Comparison of ENCODE assay signal across 1 cellular context in the genomic region with DNA sequence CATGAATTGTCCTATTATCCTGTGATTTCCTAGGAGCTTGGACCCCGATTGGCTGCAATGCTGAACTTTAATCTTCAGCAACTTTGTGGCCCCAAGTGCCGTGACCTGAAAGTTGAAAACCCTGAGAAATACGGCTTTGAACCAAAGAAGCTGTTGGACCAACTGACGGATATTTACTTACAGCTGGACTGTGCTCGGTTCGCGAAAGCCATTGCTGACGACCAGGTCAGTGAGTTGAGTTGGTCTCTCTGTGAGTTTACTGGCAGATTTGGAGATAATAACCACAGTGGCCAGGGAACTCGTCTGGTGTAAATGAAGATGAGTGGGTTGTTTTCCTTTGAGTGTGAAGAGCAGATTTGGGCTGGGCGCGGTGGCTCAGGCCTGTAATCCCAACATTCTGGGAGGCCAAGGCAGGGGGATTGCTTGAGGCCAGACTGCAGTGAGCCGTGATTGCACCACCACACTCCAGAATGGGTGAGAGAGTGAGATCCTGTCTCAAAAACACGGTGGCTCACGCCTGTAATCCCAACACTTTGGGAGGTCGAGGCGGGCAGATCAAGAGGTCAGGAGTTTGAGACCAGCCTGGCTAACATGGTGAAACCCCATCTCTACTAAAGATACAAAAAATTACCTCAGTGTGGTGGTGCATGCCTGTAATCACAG.
TF ChIP-seq lines count a peak whose summit lies in the region.

No MANE protein-coding gene starts in this region.

TF ChIP-seq in HepG2, 621 proteins besides CTCF, POLR2A, EP300 and RAD21 (continued from another document and continues in another):
- TF ChIP-seq, protein P1, sequence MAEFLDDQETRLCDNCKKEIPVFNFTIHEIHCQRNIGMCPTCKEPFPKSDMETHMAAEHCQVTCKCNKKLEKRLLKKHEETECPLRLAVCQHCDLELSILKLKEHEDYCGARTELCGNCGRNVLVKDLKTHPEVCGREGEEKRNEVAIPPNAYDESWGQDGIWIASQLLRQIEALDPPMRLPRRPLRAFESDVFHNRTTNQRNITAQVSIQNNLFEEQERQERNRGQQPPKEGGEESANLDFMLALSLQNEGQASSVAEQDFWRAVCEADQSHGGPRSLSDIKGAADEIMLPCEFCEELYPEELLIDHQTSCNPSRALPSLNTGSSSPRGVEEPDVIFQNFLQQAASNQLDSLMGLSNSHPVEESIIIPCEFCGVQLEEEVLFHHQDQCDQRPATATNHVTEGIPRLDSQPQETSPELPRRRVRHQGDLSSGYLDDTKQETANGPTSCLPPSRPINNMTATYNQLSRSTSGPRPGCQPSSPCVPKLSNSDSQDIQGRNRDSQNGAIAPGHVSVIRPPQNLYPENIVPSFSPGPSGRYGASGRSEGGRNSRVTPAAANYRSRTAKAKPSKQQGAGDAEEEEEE (CRISPR knock-in tag; IDR thresholded peaks at IDR 0.05; ENCODE audit: borderline replicate concordance), result no peak
- no peak for TF ChIP-seq ZNF333 (CRISPR knock-in tag; IDR thresholded peaks at IDR 0.05; ENCODE audit: borderline replicate concordance)
- peak; percentile 53; the same call in 1 of the 2 replicates for TF ChIP-seq ZFP90 (CRISPR knock-in tag; IDR thresholded peaks at IDR 0.05; ENCODE audit: borderline replicate concordance)
- TF ChIP-seq, protein P2, sequence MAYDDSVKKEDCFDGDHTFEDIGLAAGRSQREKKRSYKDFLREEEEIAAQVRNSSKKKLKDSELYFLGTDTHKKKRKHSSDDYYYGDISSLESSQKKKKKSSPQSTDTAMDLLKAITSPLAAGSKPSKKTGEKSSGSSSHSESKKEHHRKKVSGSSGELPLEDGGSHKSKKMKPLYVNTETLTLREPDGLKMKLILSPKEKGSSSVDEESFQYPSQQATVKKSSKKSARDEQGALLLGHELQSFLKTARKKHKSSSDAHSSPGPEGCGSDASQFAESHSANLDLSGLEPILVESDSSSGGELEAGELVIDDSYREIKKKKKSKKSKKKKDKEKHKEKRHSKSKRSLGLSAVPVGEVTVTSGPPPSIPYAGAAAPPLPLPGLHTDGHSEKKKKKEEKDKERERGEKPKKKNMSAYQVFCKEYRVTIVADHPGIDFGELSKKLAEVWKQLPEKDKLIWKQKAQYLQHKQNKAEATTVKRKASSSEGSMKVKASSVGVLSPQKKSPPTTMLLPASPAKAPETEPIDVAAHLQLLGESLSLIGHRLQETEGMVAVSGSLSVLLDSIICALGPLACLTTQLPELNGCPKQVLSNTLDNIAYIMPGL (CRISPR knock-in tag; IDR thresholded peaks at IDR 0.05; ENCODE audit: borderline replicate concordance in 1 of 2, low read depth in 1 of 2), result peak in 1 of 2 experiments; percentile 62; a peak in 3 of 4 replicates
- TF ChIP-seq CHD4 (IDR thresholded peaks at IDR 0.05; ENCODE audit: borderline replicate concordance, low read length), result no peak
- TF ChIP-seq ZKSCAN5 (CRISPR knock-in tag; IDR thresholded peaks at IDR 0.05), result peak; percentile 41; the same call in 1 of the 2 replicates
- peak; percentile 52 for TF ChIP-seq SPEN (CRISPR knock-in tag; IDR thresholded peaks at IDR 0.05; ENCODE audit: low read depth)
- peak; percentile 38; the same call in 1 of the 2 replicates for TF ChIP-seq TARDBP (CRISPR knock-in tag; IDR thresholded peaks at IDR 0.05)
- TF ChIP-seq NFE2L2 (IDR thresholded peaks at IDR 0.05; ENCODE audit: low read length), result no peak
- TF ChIP-seq ZNF337 (CRISPR knock-in tag; IDR thresholded peaks at IDR 0.05; ENCODE audit: borderline replicate concordance, low read depth), result no peak
- TF ChIP-seq ZNF883 (CRISPR knock-in tag; IDR thresholded peaks at IDR 0.05; ENCODE audit: not compliant biosample characterization), result no peak
- TF ChIP-seq, protein P3, sequence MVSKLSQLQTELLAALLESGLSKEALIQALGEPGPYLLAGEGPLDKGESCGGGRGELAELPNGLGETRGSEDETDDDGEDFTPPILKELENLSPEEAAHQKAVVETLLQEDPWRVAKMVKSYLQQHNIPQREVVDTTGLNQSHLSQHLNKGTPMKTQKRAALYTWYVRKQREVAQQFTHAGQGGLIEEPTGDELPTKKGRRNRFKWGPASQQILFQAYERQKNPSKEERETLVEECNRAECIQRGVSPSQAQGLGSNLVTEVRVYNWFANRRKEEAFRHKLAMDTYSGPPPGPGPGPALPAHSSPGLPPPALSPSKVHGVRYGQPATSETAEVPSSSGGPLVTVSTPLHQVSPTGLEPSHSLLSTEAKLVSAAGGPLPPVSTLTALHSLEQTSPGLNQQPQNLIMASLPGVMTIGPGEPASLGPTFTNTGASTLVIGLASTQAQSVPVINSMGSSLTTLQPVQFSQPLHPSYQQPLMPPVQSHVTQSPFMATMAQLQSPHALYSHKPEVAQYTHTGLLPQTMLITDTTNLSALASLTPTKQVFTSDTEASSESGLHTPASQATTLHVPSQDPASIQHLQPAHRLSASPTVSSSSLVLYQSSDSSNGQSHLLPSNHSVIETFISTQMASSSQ (IDR thresholded peaks at IDR 0.05; ENCODE audit: low read depth), result 0 out of 2 replicates have a peak, but pooled peaks have one; percentile 21
- TF ChIP-seq, protein P3 (CRISPR knock-in tag; IDR thresholded peaks at IDR 0.05; ENCODE audit: borderline replicate concordance), result peak; percentile 83; the same call in 1 of the 2 replicates
- TF ChIP-seq SETDB1 (CRISPR knock-in tag; IDR thresholded peaks at IDR 0.05; ENCODE audit: borderline replicate concordance), result no peak
- no peak for TF ChIP-seq ZNF616 (CRISPR knock-in tag; IDR thresholded peaks at IDR 0.05; ENCODE audit: low read depth)
- peak; percentile 84; the same call in 1 of the 2 replicates for TF ChIP-seq GATA4 (IDR thresholded peaks at IDR 0.05; ENCODE audit: borderline replicate concordance, low read depth)
- TF ChIP-seq, protein P4, sequence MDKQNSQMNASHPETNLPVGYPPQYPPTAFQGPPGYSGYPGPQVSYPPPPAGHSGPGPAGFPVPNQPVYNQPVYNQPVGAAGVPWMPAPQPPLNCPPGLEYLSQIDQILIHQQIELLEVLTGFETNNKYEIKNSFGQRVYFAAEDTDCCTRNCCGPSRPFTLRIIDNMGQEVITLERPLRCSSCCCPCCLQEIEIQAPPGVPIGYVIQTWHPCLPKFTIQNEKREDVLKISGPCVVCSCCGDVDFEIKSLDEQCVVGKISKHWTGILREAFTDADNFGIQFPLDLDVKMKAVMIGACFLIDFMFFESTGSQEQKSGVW (CRISPR knock-in tag; IDR thresholded peaks at IDR 0.05; ENCODE audit: borderline replicate concordance), result 0 out of 2 replicates have a peak, but pooled peaks have one; percentile 82
- peak; percentile 82 for TF ChIP-seq POLR2G (IDR thresholded peaks at IDR 0.05; ENCODE audit: low read depth, low read length)
- no peak for TF ChIP-seq ZSCAN25 (CRISPR knock-in tag; IDR thresholded peaks at IDR 0.05)
- TF ChIP-seq, protein P5, sequence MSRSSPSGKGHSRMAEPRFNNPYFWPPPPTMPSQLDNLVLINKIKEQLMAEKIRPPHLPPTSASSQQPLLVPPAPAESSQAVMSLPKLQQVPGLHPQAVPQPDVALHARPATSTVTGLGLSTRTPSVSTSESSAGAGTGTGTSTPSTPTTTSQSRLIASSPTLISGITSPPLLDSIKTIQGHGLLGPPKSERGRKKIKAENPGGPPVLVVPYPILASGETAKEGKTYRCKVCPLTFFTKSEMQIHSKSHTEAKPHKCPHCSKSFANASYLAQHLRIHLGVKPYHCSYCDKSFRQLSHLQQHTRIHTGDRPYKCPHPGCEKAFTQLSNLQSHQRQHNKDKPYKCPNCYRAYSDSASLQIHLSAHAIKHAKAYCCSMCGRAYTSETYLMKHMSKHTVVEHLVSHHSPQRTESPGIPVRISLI (CRISPR knock-in tag; IDR thresholded peaks at IDR 0.05; ENCODE audit: borderline replicate concordance), result peak; percentile 59; the same call in 1 of the 2 replicates
- TF ChIP-seq, protein P6, sequence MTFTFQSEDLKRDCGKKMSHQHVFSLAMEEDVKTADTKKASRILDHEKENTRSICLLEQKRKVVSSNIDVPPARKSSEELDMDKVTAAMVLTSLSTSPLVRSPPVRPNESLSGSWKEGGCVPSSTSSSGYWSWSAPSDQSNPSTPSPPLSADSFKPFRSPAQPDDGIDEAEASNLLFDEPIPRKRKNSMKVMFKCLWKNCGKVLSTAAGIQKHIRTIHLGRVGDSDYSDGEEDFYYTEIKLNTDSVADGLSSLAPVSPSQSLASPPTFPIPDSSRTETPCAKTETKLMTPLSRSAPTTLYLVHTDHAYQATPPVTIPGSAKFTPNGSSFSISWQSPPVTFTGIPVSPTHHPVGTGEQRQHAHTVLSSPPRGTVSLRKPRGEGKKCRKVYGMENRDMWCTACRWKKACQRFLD (CRISPR knock-in tag; IDR thresholded peaks at IDR 0.05; ENCODE audit: borderline replicate concordance), result no peak
- peak; percentile 70; the same call in 1 of the 2 replicates for TF ChIP-seq DR1 (CRISPR knock-in tag; IDR thresholded peaks at IDR 0.05)
- TF ChIP-seq, protein P7, sequence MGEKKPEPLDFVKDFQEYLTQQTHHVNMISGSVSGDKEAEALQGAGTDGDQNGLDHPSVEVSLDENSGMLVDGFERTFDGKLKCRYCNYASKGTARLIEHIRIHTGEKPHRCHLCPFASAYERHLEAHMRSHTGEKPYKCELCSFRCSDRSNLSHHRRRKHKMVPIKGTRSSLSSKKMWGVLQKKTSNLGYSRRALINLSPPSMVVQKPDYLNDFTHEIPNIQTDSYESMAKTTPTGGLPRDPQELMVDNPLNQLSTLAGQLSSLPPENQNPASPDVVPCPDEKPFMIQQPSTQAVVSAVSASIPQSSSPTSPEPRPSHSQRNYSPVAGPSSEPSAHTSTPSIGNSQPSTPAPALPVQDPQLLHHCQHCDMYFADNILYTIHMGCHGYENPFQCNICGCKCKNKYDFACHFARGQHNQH (CRISPR knock-in tag; IDR thresholded peaks at IDR 0.05), result peak; percentile 98
- TF ChIP-seq, protein P8, sequence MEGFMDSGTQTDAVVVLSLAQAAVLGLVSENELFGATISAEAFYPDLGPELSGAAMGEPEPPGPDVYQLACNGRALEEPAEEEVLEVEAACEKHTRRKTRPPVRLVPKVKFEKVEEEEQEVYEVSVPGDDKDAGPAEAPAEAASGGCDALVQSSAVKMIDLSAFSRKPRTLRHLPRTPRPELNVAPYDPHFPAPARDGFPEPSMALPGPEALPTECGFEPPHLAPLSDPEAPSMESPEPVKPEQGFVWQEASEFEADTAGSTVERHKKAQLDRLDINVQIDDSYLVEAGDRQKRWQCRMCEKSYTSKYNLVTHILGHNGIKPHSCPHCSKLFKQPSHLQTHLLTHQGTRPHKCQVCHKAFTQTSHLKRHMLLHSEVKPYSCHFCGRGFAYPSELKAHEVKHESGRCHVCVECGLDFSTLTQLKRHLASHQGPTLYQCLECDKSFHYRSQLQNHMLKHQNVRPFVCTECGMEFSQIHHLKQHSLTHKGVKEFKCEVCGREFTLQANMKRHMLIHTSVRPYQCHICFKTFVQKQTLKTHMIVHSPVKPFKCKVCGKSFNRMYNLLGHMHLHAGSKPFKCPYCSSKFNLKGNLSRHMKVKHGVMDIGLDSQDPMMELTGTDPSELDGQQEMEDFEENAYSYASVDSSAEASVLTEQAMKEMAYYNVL (CRISPR knock-in tag; IDR thresholded peaks at IDR 0.05; ENCODE audit: borderline replicate concordance), result peak; percentile 44; the same call in 1 of the 2 replicates
- 0 out of 2 replicates have a peak, but pooled peaks have one; percentile 11 for TF ChIP-seq ATF1 (CRISPR knock-in tag; IDR thresholded peaks at IDR 0.05)
- peak in 1 of 2 experiments; percentile 86; a peak in 1 of 4 replicates for TF ChIP-seq KLF16 (CRISPR knock-in tag; IDR thresholded peaks at IDR 0.05)
- peak; percentile 30; the same call in 1 of the 2 replicates for TF ChIP-seq ZNF878 (CRISPR knock-in tag; IDR thresholded peaks at IDR 0.05)
- TF ChIP-seq, protein P9, sequence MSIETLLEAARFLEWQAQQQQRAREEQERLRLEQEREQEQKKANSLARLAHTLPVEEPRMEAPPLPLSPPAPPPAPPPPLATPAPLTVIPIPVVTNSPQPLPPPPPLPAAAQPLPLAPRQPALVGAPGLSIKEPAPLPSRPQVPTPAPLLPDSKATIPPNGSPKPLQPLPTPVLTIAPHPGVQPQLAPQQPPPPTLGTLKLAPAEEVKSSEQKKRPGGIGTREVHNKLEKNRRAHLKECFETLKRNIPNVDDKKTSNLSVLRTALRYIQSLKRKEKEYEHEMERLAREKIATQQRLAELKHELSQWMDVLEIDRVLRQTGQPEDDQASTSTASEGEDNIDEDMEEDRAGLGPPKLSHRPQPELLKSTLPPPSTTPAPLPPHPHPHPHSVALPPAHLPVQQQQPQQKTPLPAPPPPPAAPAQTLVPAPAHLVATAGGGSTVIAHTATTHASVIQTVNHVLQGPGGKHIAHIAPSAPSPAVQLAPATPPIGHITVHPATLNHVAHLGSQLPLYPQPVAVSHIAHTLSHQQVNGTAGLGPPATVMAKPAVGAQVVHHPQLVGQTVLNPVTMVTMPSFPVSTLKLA (IDR thresholded peaks at IDR 0.05), result no peak
- peak; percentile 87 for TF ChIP-seq FOXJ3 (CRISPR knock-in tag; IDR thresholded peaks at IDR 0.05; ENCODE audit: borderline replicate concordance)
- TF ChIP-seq ZNF101 (CRISPR knock-in tag; IDR thresholded peaks at IDR 0.05; ENCODE audit: borderline replicate concordance, low read depth), result no peak
- TF ChIP-seq, protein P10, sequence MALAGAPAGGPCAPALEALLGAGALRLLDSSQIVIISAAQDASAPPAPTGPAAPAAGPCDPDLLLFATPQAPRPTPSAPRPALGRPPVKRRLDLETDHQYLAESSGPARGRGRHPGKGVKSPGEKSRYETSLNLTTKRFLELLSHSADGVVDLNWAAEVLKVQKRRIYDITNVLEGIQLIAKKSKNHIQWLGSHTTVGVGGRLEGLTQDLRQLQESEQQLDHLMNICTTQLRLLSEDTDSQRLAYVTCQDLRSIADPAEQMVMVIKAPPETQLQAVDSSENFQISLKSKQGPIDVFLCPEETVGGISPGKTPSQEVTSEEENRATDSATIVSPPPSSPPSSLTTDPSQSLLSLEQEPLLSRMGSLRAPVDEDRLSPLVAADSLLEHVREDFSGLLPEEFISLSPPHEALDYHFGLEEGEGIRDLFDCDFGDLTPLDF (CRISPR knock-in tag; IDR thresholded peaks at IDR 0.05), result no peak
- TF ChIP-seq ZNF296 (CRISPR knock-in tag; conservative IDR thresholded peaks at IDR 0.05), result peak; percentile 76; the same call in 1 of the 2 replicates
- no peak for TF ChIP-seq ZNF615 (CRISPR knock-in tag; IDR thresholded peaks at IDR 0.05; ENCODE audit: borderline replicate concordance)
- TF ChIP-seq, protein P11, sequence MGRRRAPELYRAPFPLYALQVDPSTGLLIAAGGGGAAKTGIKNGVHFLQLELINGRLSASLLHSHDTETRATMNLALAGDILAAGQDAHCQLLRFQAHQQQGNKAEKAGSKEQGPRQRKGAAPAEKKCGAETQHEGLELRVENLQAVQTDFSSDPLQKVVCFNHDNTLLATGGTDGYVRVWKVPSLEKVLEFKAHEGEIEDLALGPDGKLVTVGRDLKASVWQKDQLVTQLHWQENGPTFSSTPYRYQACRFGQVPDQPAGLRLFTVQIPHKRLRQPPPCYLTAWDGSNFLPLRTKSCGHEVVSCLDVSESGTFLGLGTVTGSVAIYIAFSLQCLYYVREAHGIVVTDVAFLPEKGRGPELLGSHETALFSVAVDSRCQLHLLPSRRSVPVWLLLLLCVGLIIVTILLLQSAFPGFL (CRISPR knock-in tag; IDR thresholded peaks at IDR 0.05), result 0 out of 2 replicates have a peak, but pooled peaks have one; percentile 38
- 0 out of 2 replicates have a peak, but pooled peaks have one; percentile 46 for TF ChIP-seq ZSCAN12 (CRISPR knock-in tag; IDR thresholded peaks at IDR 0.05)
